ENCODE assay signal across 3 cellular contexts in the genomic region with DNA sequence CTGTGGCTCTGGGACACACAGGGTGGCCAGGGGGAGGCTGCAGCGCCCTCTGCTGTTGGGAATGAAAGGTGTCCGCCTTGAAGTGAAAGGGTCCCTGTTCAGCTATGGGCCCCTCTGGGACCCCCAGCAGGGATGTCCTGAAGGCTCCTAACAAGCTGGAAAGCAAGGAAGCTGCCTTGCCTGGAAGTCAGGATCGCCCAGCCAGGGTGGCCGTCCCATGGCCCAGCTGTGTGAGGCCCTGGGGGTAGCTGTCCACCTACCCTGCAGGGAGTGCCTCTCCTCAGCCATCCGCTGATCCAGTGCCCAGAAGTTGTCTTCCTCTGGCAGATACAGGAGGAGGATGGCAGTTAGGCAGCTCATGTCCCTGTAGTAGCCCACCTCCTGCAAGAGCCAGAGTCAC.
DNase-seq lines count a peak whose midpoint lies in the region; TF ChIP-seq lines count a peak whose summit lies in the region.
"Not testable (repeated sequence)": the region's sequence is repeated elsewhere in the genome, so short reads cannot be mapped to it uniquely, and the experiment has no call there.

No MANE protein-coding gene starts in this region.

- intact Hi-C loops in CD14-positive monocyte (cut with micrococcal nuclease): not testable (repeated sequence)

- H3K9me3 Mint-ChIP-seq in CD14-positive monocyte, endodermal cell: not testable (repeated sequence)

- H3K9ac ChIP-seq in endodermal cell (ENCODE audit: extremely low read depth, low read length, poor library complexity, severe bottlenecking): not testable (repeated sequence)

- not testable (repeated sequence) for H3K27ac Mint-ChIP-seq in CD14-positive monocyte, endodermal cell

- H3K36me3 ChIP-seq in endodermal cell (ENCODE audit: control insufficient read depth, insufficient read depth, low read length): not testable (repeated sequence)

- H3K27me3 Mint-ChIP-seq in CD14-positive monocyte (ENCODE audit: low read depth in 3 of 3); endodermal cell (ENCODE audit: insufficient read depth): not testable (repeated sequence)

- WGBS in endodermal cell (ENCODE audit: insufficient coverage in 1 of 2, insufficient read length in 1 of 2), 2 experiments: 91% methylated on average over 2 of the region's 5 CpGs; no CpG with 5 or more reads in 1 of the 2 experiments

- not testable (repeated sequence) for H3K27me3 ChIP-seq in endodermal cell (ENCODE audit: control insufficient read depth, insufficient read depth, low read length, poor library complexity, severe bottlenecking)

- not testable (repeated sequence) for H3K4me1 ChIP-seq in endodermal cell (ENCODE audit: control insufficient read depth, insufficient read depth, low read length)

- DNase-seq in CD14-positive monocyte (ENCODE audit: low spot score); endodermal cell: not testable (repeated sequence)

- H3K9me3 ChIP-seq in endodermal cell (ENCODE audit: control insufficient read depth, low read length): not testable (repeated sequence)

- not testable (repeated sequence) for H3K36me3 Mint-ChIP-seq in CD14-positive monocyte; endodermal cell (ENCODE audit: low read depth)

- peak; percentile 29 for TF ChIP-seq CTCF in CD14-positive monocyte (IDR thresholded peaks at IDR 0.05)
- peak; percentile 11 for TF ChIP-seq CTCF in GM12873 (IDR thresholded peaks at IDR 0.05; ENCODE audit: insufficient read depth, low read depth, low read length, missing control alignments)
- peak; percentile 14 for TF ChIP-seq CTCF in endodermal cell (conservative IDR thresholded peaks at IDR 0.05)

- H3K4me1 Mint-ChIP-seq in CD14-positive monocyte, endodermal cell: not testable (repeated sequence)

- not testable (repeated sequence) for H3K4me3 Mint-ChIP-seq in CD14-positive monocyte, endodermal cell

- H3K4me3 ChIP-seq in endodermal cell (ENCODE audit: low read length): not testable (repeated sequence)

- H3K27ac ChIP-seq in endodermal cell (ENCODE audit: low read depth, low read length): not testable (repeated sequence)
